Comparison of ENCODE assay signal across 18 cellular contexts in genomic region chr4:172974586-172974985, GRCh38.
"Had no signal": no experiment of that assay in that cellular context is flagged by ENCODE, and none has a peak within 500 bp of the region (broad histone marks: within the 10 kb centered on the region; RNA-seq: fewer than 3 reads in every experiment).

No MANE protein-coding gene starts in this region.

- H3K4me1 ChIP-seq: esophagus muscularis mucosa, foreskin keratinocyte, heart right ventricle, left lung, lower lobe of right lung had no signal

- ATAC-seq: foreskin keratinocyte, heart right ventricle, left cardiac atrium, left lung, left ventricle myocardium superior had no signal

- DNase-seq: dermis blood vessel endothelial cell; dorsolateral prefrontal cortex; effector CD4-positive, alpha-beta T cell; effector memory CD4-positive, alpha-beta T cell; foreskin keratinocyte; glutamatergic neuron; head of caudate nucleus; heart right ventricle; hippocampal formation; left cardiac atrium; left ventricle myocardium superior; lower lobe of right lung; mesendoderm; midbrain had no signal

- H3K4me3 Mint-ChIP-seq: memory B cell had no signal

- H3K4me1 Mint-ChIP-seq: memory B cell had no signal

- H3K27ac ChIP-seq: coronary artery, dorsolateral prefrontal cortex, esophagus muscularis mucosa, foreskin keratinocyte, heart right ventricle, left lung, lower lobe of right lung had no signal

- H3K36me3 ChIP-seq: esophagus muscularis mucosa, heart right ventricle, left lung, lower lobe of right lung had no signal

- H3K27me3 ChIP-seq: esophagus muscularis mucosa, foreskin keratinocyte had no signal

- H3K9me3 ChIP-seq: esophagus muscularis mucosa had no signal

- H3K27ac Mint-ChIP-seq: memory B cell had no signal

- H3K4me3 ChIP-seq: coronary artery, dorsolateral prefrontal cortex, esophagus muscularis mucosa, heart right ventricle, left lung, lower lobe of right lung had no signal
